Comparison of ENCODE assay signal across 1 cellular context in the genomic region with DNA sequence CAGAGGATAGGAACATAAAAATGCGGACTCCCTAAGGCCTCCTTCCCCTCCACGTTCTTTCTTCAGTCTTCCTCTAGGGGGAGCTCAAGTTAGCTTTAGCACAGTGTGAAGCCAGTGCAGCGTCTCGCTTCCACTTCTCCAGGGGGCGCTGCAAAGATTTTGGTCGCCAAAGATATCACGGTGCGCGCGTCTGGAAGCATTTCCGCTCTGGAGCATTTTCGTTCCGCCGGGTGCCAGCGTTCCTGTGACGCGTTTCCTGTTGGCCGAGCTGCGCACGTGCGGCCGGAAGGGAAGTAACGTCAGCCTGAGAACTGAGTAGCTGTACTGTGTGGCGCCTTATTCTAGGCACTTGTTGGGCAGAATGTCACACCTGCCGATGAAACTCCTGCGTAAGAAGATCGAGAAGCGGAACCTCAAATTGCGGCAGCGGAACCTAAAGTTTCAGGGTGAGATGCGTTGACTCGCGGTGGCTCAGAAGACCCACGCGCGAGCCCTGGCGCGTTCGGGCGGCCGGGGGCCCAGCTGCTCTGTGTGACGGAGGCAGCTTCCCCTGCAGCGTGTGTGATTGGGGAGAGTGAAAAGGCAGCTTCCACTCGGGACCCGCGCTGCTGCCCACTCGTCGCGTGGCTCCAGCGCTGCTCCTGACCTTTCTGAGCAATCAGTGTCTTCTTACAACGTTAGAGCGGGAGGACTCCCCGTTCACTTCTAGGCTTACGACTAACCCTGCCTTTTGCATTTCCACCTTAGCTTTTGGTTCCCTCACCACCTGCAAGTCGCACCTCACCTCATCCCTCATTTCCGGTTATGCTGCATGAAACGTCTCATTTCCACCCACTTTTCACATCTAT.
TF ChIP-seq lines count a peak whose summit lies in the region.

Gene DDX18, plus strand, starts transcription at position 275 of the 848 bp plus-strand sequence. Its CDS starts 87 bp downstream, at position 362.

TF ChIP-seq in HEK293, 187 proteins besides CTCF, POLR2A, EP300 and RAD21 (continued from another document and continues in another):
- TF ChIP-seq, protein P1, sequence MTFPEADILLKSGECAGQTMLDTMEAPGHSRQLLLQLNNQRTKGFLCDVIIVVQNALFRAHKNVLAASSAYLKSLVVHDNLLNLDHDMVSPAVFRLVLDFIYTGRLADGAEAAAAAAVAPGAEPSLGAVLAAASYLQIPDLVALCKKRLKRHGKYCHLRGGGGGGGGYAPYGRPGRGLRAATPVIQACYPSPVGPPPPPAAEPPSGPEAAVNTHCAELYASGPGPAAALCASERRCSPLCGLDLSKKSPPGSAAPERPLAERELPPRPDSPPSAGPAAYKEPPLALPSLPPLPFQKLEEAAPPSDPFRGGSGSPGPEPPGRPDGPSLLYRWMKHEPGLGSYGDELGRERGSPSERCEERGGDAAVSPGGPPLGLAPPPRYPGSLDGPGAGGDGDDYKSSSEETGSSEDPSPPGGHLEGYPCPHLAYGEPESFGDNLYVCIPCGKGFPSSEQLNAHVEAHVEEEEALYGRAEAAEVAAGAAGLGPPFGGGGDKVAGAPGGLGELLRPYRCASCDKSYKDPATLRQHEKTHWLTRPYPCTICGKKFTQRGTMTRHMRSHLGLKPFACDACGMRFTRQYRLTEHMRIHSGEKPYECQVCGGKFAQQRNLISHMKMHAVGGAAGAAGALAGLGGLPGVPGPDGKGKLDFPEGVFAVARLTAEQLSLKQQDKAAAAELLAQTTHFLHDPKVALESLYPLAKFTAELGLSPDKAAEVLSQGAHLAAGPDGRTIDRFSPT (tag by site-specific recombination; IDR thresholded peaks at IDR 0.05), result peak; percentile 84
- TF ChIP-seq ZNF266 (tag by site-specific recombination; IDR thresholded peaks at IDR 0.05; ENCODE audit: low read depth) (no peak), REST (tag by site-specific recombination; IDR thresholded peaks at IDR 0.05) (no peak), ZNF354C (tag by site-specific recombination; IDR thresholded peaks at IDR 0.05; ENCODE audit: borderline replicate concordance, low read depth) (no peak), ZNF530 (tag by site-specific recombination; IDR thresholded peaks at IDR 0.05; ENCODE audit: low read depth) (no peak), PRDM6 (tag by site-specific recombination; IDR thresholded peaks at IDR 0.05) (no peak), ZNF785 (tag by site-specific recombination; IDR thresholded peaks at IDR 0.05) (no peak), ZNF426 (tag by site-specific recombination; IDR thresholded peaks at IDR 0.05) (no peak), ZNF521 (tag by site-specific recombination; IDR thresholded peaks at IDR 0.05) (no peak), ZSCAN5A (tag by site-specific recombination; IDR thresholded peaks at IDR 0.05) (no peak), ZSCAN16 (tag by site-specific recombination; IDR thresholded peaks at IDR 0.05) (no peak), ZFP3 (tag by site-specific recombination; IDR thresholded peaks at IDR 0.05; ENCODE audit: low read depth) (no peak), ZIC2 (tag by site-specific recombination; IDR thresholded peaks at IDR 0.05) (peak; percentile 45), ZNF248 (tag by site-specific recombination; IDR thresholded peaks at IDR 0.05) (no peak), KLF17 (tag by site-specific recombination; IDR thresholded peaks at IDR 0.05) (no peak), ZNF704 (tag by site-specific recombination; IDR thresholded peaks at IDR 0.05) (no peak), PBX3 (CRISPR knock-in tag; IDR thresholded peaks at IDR 0.05) (no peak), ZNF692 (tag by site-specific recombination; IDR thresholded peaks at IDR 0.05) (peak; percentile 66; the same call in 1 of the 2 replicates), ZNF837 (tag by site-specific recombination; IDR thresholded peaks at IDR 0.05) (no peak), ZNF366 (tag by site-specific recombination; conservative IDR thresholded peaks at IDR 0.05) (no peak), ZNF473 (tag by site-specific recombination; IDR thresholded peaks at IDR 0.05) (no peak), KLF16 (tag by site-specific recombination; IDR thresholded peaks at IDR 0.05) (no peak), ZNF138 (tag by site-specific recombination; IDR thresholded peaks at IDR 0.05; ENCODE audit: borderline replicate concordance) (no peak)
- TF ChIP-seq, protein P2, sequence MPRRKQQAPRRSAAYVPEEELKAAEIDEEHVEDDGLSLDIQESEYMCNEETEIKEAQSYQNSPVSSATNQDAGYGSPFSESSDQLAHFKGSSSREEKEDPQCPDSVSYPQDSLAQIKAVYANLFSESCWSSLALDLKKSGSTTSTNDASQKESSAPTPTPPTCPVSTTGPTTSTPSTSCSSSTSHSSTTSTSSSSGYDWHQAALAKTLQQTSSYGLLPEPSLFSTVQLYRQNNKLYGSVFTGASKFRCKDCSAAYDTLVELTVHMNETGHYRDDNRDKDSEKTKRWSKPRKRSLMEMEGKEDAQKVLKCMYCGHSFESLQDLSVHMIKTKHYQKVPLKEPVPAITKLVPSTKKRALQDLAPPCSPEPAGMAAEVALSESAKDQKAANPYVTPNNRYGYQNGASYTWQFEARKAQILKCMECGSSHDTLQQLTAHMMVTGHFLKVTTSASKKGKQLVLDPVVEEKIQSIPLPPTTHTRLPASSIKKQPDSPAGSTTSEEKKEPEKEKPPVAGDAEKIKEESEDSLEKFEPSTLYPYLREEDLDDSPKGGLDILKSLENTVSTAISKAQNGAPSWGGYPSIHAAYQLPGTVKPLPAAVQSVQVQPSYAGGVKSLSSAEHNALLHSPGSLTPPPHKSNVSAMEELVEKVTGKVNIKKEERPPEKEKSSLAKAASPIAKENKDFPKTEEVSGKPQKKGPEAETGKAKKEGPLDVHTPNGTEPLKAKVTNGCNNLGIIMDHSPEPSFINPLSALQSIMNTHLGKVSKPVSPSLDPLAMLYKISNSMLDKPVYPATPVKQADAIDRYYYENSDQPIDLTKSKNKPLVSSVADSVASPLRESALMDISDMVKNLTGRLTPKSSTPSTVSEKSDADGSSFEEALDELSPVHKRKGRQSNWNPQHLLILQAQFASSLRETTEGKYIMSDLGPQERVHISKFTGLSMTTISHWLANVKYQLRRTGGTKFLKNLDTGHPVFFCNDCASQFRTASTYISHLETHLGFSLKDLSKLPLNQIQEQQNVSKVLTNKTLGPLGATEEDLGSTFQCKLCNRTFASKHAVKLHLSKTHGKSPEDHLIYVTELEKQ (tag by site-specific recombination; IDR thresholded peaks at IDR 0.05; ENCODE audit: borderline replicate concordance), result no peak
- TF ChIP-seq, protein P3, sequence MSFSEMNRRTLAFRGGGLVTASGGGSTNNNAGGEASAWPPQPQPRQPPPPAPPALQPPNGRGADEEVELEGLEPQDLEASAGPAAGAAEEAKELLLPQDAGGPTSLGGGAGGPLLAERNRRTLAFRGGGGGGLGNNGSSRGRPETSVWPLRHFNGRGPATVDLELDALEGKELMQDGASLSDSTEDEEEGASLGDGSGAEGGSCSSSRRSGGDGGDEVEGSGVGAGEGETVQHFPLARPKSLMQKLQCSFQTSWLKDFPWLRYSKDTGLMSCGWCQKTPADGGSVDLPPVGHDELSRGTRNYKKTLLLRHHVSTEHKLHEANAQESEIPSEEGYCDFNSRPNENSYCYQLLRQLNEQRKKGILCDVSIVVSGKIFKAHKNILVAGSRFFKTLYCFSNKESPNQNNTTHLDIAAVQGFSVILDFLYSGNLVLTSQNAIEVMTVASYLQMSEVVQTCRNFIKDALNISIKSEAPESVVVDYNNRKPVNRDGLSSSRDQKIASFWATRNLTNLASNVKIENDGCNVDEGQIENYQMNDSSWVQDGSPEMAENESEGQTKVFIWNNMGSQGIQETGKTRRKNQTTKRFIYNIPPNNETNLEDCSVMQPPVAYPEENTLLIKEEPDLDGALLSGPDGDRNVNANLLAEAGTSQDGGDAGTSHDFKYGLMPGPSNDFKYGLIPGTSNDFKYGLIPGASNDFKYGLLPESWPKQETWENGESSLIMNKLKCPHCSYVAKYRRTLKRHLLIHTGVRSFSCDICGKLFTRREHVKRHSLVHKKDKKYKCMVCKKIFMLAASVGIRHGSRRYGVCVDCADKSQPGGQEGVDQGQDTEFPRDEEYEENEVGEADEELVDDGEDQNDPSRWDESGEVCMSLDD (tag by site-specific recombination; IDR thresholded peaks at IDR 0.05), result no peak
- TF ChIP-seq, protein P4, sequence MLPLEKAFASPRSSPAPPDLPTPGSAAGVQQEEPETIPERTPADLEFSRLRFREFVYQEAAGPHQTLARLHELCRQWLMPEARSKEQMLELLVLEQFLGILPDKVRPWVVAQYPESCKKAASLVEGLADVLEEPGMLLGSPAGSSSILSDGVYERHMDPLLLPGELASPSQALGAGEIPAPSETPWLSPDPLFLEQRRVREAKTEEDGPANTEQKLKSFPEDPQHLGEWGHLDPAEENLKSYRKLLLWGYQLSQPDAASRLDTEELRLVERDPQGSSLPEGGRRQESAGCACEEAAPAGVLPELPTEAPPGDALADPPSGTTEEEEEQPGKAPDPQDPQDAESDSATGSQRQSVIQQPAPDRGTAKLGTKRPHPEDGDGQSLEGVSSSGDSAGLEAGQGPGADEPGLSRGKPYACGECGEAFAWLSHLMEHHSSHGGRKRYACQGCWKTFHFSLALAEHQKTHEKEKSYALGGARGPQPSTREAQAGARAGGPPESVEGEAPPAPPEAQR (tag by site-specific recombination; IDR thresholded peaks at IDR 0.05), result no peak
